In genomic region chr9:77756449-77756848, GRCh38 we compare ENCODE assay signal across 23 cellular contexts.
A peak's percentile ranks its signal among the peaks of the same experiment; 100 is the strongest.
DNase-seq lines count a peak whose midpoint lies in the region; ATAC-seq, FAIRE-seq and TF ChIP-seq lines count a peak whose summit lies in the region.
"Had no signal": no experiment of that assay in that cellular context is flagged by ENCODE, and none has a peak within 500 bp of the region (broad histone marks: within the 10 kb centered on the region; RNA-seq: fewer than 3 reads in every experiment).

No MANE protein-coding gene starts in this region.

- peak in 1 of 2 experiments; percentile 36; a peak in 2 of 5 replicates for TF ChIP-seq RAD21 in A549 (conservative IDR thresholded peaks at IDR 0.05 in 1 of 2, IDR thresholded peaks at IDR 0.05 in 1 of 2)

- 0 out of 3 replicates have a peak, but pooled peaks have one; percentile 12 for TF ChIP-seq CTCF in A549 (IDR thresholded peaks at IDR 0.05)
- TF ChIP-seq CTCF in GM12864 (IDR thresholded peaks at IDR 0.05; ENCODE audit: low read depth, low read length, missing control alignments) = peak; percentile 54
- TF ChIP-seq CTCF in PC-3 (conservative IDR thresholded peaks at IDR 0.05; ENCODE audit: low read depth, low read length) = peak; percentile 67
- TF ChIP-seq CTCF in heart left ventricle (IDR thresholded peaks at IDR 0.05) = no peak

- no peaks in the 10 kb centered on the region for H3K9me2 ChIP-seq in PC-3 (replicated peaks; ENCODE audit: low read length)

- H3K4me1 ChIP-seq in A549 (0 out of 3 replicates have a peak, but pooled peaks cover 3% of the 10 kb centered on the region), PC-3 (ENCODE audit: insufficient read depth, low read length) (no peaks in the 10 kb centered on the region), heart left ventricle (peaks cover 0 to 10% (median 5%) of the 10 kb centered on the region in 12 donors)

- BruUV-seq in PC-3 (replicated peaks; lab: Mats Ljungman, UMichigan) = no TSS peak

- H2AFZ ChIP-seq in PC-3 (ENCODE audit: low read length) = no peak overlapping the region

- no peak for FAIRE-seq in A549 (lab: Jason Lieb, UNC)
- FAIRE-seq: astrocyte had no signal

- H3K9me3 ChIP-seq in A549 (0 out of 3 replicates have a peak, but pooled peaks cover 3% of the 10 kb centered on the region), PC-3 (ENCODE audit: low read length) (no peaks in the 10 kb centered on the region), heart left ventricle (peaks cover 0 to 7% (median 0%) of the 10 kb centered on the region in 12 donors)
- H3K9me3 ChIP-seq: esophagus squamous epithelium, thyroid gland had no signal

- H3K4me2 ChIP-seq in A549 = no peak overlapping the region
- H3K4me2 ChIP-seq in PC-3 (ENCODE audit: low read length) = no peak overlapping the region

- TF ChIP-seq POLR2A in A549 (IDR thresholded peaks at IDR 0.05; ENCODE audit: low read length) = no peak
- TF ChIP-seq POLR2A in heart left ventricle (IDR thresholded peaks at IDR 0.05) = no peak

- H3K79me2 ChIP-seq in PC-3 (ENCODE audit: low read length) = no peaks in the 10 kb centered on the region

- no peak overlapping the region for H3K4me3 ChIP-seq in A549
- no peak overlapping the region for H3K4me3 ChIP-seq in GM12864 (ENCODE audit: low read depth, low read length)
- no peak overlapping the region for H3K4me3 ChIP-seq in Jurkat, Clone E6-1 (ENCODE audit: low read length)
- no peak overlapping the region for H3K4me3 ChIP-seq in PC-3 (ENCODE audit: low read length)
- no peak overlapping the region for H3K4me3 ChIP-seq in heart left ventricle
- H3K4me3 ChIP-seq: esophagus squamous epithelium, thyroid gland had no signal

- no peak overlapping the region for H3K27ac ChIP-seq in A549
- no peak overlapping the region for H3K27ac ChIP-seq in PC-3 (ENCODE audit: low read length)
- no peak overlapping the region for H3K27ac ChIP-seq in heart left ventricle
- H3K27ac ChIP-seq: esophagus squamous epithelium, thyroid gland had no signal

- intact Hi-C loops in PC-3 (cut with micrococcal nuclease) = no loop called here
- intact Hi-C loops in heart left ventricle (cut with DNase I) = loop anchor here in 3 of 10 donors (10.0 kb wide), 1 partner anchor 278 kb away; the partner anchor contains the start of gene GNAQ (in 3 of the 3)

- WGBS in A549 (ENCODE audit: missing lambda C conversion rate) = 71% methylated on average over 1 of the region's 1 CpG
- WGBS in heart left ventricle, 4 donors = 0 to 92% (median 88%) methylated on average over 1 of the region's 1 CpG

- peak in 1 of 2 experiments; percentile 45; a peak in 1 of 6 replicates for ATAC-seq in A549
- no peak for ATAC-seq in PC-3
- no peak for ATAC-seq in heart left ventricle
- ATAC-seq: activated naive CD4-positive, alpha-beta T cell treated with anti-CD3 and anti-CD28 coated beads, Interleukin-2, amount 50 U/mL, for 72 hours; CD8-positive, alpha-beta T cell; left lobe of liver; T-helper 17 cell had no signal

- H3K9ac ChIP-seq in PC-3 (ENCODE audit: low read length) = no peak overlapping the region

- DNase-seq in A549 (ENCODE audit: low read depth in 1 of 2, low spot score in 1 of 2) = peak in 1 of 2 experiments; percentile 37
- DNase-seq in GM12864 (ENCODE audit: low read depth) = no peak
- DNase-seq in Jurkat, Clone E6-1 (ENCODE audit: low read depth, low spot score) = peak; percentile 19
- peak; percentile 37 for DNase-seq in PC-3
- DNase-seq in T-helper 2 cell = no peak
- DNase-seq in occipital lobe (lab: John Stamatoyannopoulos, UW) = no peak
- no peak for DNase-seq in heart left ventricle
- DNase-seq in activated effector memory CD4-positive, alpha-beta T cell treated with Interleukin-2 at 50 U/mL for 16 hours = no peak
- DNase-seq: activated T-cell treated with anti-CD3 and anti-CD28 coated beads, Interleukin-2, amount 50 U/mL, for 48 hours; CD8-positive, alpha-beta T cell; DMS79 treated with DMSO at 0.1 percent for 48 hours; effector CD8-positive, alpha-beta T cell; esophagus squamous epithelium; midbrain; NCI-H345; posterior cingulate gyrus; stimulated activated CD4-positive, alpha-beta T cell treated with anti-CD3 and anti-CD28 coated beads, Interleukin-1b, Interleukin-23, amount 100 ng/mL, for 48 hours; stimulated activated naive CD4-positive, alpha-beta T cell; T-helper 17 cell; thyroid gland had no signal

- H3K27me3 ChIP-seq in PC-3 (ENCODE audit: low read length) = no peaks in the 10 kb centered on the region
- no peaks in the 10 kb centered on the region for H3K27me3 ChIP-seq in heart left ventricle
- H3K27me3 ChIP-seq: esophagus squamous epithelium, thyroid gland had no signal

- no peaks in the 10 kb centered on the region for H3K36me3 ChIP-seq in PC-3 (ENCODE audit: low read depth, low read length)
- peaks cover 0 to 4% (median 0%) of the 10 kb centered on the region in 9 donors for H3K36me3 ChIP-seq in heart left ventricle
- H3K36me3 ChIP-seq: thyroid gland had no signal

- CTCF ChIA-PET in A549 (lab: Yijun Ruan, JAX) = interaction anchor here (1.0 to 1.3 kb wide), 4 partner anchors 37 to 299 kb away, joined by 3 to 5 read pairs (median 4); no protein-coding TSS in a partner anchor
- CTCF ChIA-PET in PC-3 (lab: Charles Lee) = interaction anchor here (0.6 kb wide), 1 partner anchor 144 kb away, joined by 5 read pairs; no protein-coding TSS in a partner anchor

- H3F3A ChIP-seq in PC-3 (ENCODE audit: low read length, unreplicated experiment) = no peaks in the 10 kb centered on the region

- POLR2A ChIA-PET in A549 (lab: Yijun Ruan, JAX) = no interaction called here
- POLR2A ChIA-PET in PC-3 (lab: Charles Lee; ENCODE audit: unreplicated experiment) = no interaction called here

- H4K20me1 ChIP-seq in PC-3 (ENCODE audit: low read length) = no peaks in the 10 kb centered on the region

- TF ChIP-seq EP300 in A549 (IDR thresholded peaks at IDR 0.05) = no peak

TF ChIP-seq in A549, 52 proteins besides CTCF, POLR2A, EP300 and RAD21:
- TF ChIP-seq RNF2 (IDR thresholded peaks at IDR 0.05; ENCODE audit: borderline replicate concordance, low read depth) (no peak), POLR2AphosphoS2 (conservative IDR thresholded peaks at IDR 0.05; ENCODE audit: low read length) (no peak), HEYL (CRISPR knock-in tag; IDR thresholded peaks at IDR 0.05) (no peak), SREBF2 (IDR thresholded peaks at IDR 0.05) (no peak), FOSL2 (IDR thresholded peaks at IDR 0.05) (no peak), FOSL2 (CRISPR knock-in tag; IDR thresholded peaks at IDR 0.05) (no peak), RFX5 (IDR thresholded peaks at IDR 0.05) (no peak), CEBPB (IDR thresholded peaks at IDR 0.05) (no peak), EHMT2 (IDR thresholded peaks at IDR 0.05; ENCODE audit: low read depth) (no peak), CBX2 (IDR thresholded peaks at IDR 0.05; ENCODE audit: borderline replicate concordance, low read depth) (no peak), MAX (IDR thresholded peaks at IDR 0.05) (no peak), BCL3 (IDR thresholded peaks at IDR 0.05) (no peak), EHF (CRISPR knock-in tag; IDR thresholded peaks at IDR 0.05) (no peak), BHLHE40 (IDR thresholded peaks at IDR 0.05; ENCODE audit: low read depth, low read length) (no peak)

Comparison
In these comparisons a context has a peak if more than half of its experiments do, and no peak if none do; other contexts are left out.
1. DNase-seq: peak in Jurkat, Clone E6-1 (single experiment) and PC-3 (single experiment); none in GM12864 (single experiment), T-helper 2 cell (0 of 5), occipital lobe (single experiment), heart left ventricle (0 of 5) and activated effector memory CD4-positive, alpha-beta T cell treated with Interleukin-2 at 50 U/mL for 16 hours (single experiment).
2. CTCF ChIP-seq: peak in A549 (single experiment), GM12864 (single experiment) and PC-3 (single experiment); none in heart left ventricle (0 of 12).